32 cellular contexts compared by ENCODE assay signal in genomic region chr3:37251993-37252392, GRCh38.
"Had no signal": no experiment of that assay in that cellular context is flagged by ENCODE, and none has a peak within 500 bp of the region (broad histone marks: within the 10 kb centered on the region; RNA-seq: fewer than 3 reads in every experiment).

No MANE protein-coding gene starts in this region.

- H3K27ac Mint-ChIP-seq: activated B cell treated with CpG ODN at 0.5 μM for 24 hours; activated CD4-positive, alpha-beta memory T cell treated with anti-CD3 and anti-CD28 coated beads for 36 hours; activated CD4-positive, alpha-beta T cell treated with anti-CD3 and anti-CD28 coated beads, Interleukin-2, amount 10 ng/mL, durations not matched to agents 24 days and 14 days; activated CD8-positive, alpha-beta T cell treated with anti-CD3 and anti-CD28 coated beads for 36 hours; activated naive CD4-positive, alpha-beta T cell treated with anti-CD3 and anti-CD28 coated beads, Interleukin-2, amount 10 ng/mL, durations not matched to agents 7 days and 5 days; activated naive CD4-positive, alpha-beta T cell treated with anti-CD3 and anti-CD28 coated beads, Interleukin-2, amount 50 U/mL, for 24 hours; activated T-helper 2 cell treated with anti-CD3 and anti-CD28 coated beads, Interferon-gamma antibody, Interleukin-2, Interleukin-4, amounts not matched to agents 10 μg/mL and 5 μg/mL and 100 μg/mL, durations not matched to agents 14 hours and 24 hours and 36 hours; T-helper 1 cell treated with Interleukin-12 subunit alpha and Interleukin-12 subunit beta and Interleukin-4 antibody, amounts not matched to agents 30 μg/mL and 1 μg/mL, for 36 hours; T-helper 2 cell treated with Interferon-gamma antibody and Interleukin-4, amounts not matched to agents 5 μg/mL and 100 μg/mL, for 36 hours had no signal

- H3K4me1 ChIP-seq: breast epithelium had no signal

- H3K9me3 ChIP-seq: body of pancreas, breast epithelium had no signal

- H3K4me3 ChIP-seq: body of pancreas, breast epithelium had no signal

- H3K27me3 Mint-ChIP-seq: activated B cell treated with CpG ODN at 0.5 μM for 24 hours; activated CD4-positive, alpha-beta memory T cell treated with anti-CD3 and anti-CD28 coated beads for 36 hours; activated CD4-positive, alpha-beta T cell treated with anti-CD3 and anti-CD28 coated beads, Interleukin-2, amount 10 ng/mL, durations not matched to agents 24 days and 14 days; activated CD8-positive, alpha-beta T cell treated with anti-CD3 and anti-CD28 coated beads for 36 hours; activated naive CD4-positive, alpha-beta T cell treated with anti-CD3 and anti-CD28 coated beads, Interleukin-2, amount 10 ng/mL, durations not matched to agents 7 days and 5 days; activated naive CD4-positive, alpha-beta T cell treated with anti-CD3 and anti-CD28 coated beads, Interleukin-2, amount 50 U/mL, for 24 hours; activated naive CD8-positive, alpha-beta T cell had no signal

- FAIRE-seq: astrocyte, TTC549 had no signal

- H3K9me3 Mint-ChIP-seq: activated B cell treated with CpG ODN at 0.5 μM for 24 hours; activated CD4-positive, alpha-beta memory T cell treated with anti-CD3 and anti-CD28 coated beads for 36 hours; activated CD4-positive, alpha-beta T cell treated with anti-CD3 and anti-CD28 coated beads, Interleukin-2, amount 10 ng/mL, durations not matched to agents 24 days and 14 days; activated CD8-positive, alpha-beta T cell treated with anti-CD3 and anti-CD28 coated beads for 36 hours; activated naive CD4-positive, alpha-beta T cell treated with anti-CD3 and anti-CD28 coated beads, Interleukin-2, amount 10 ng/mL, durations not matched to agents 7 days and 5 days; activated naive CD4-positive, alpha-beta T cell treated with anti-CD3 and anti-CD28 coated beads, Interleukin-2, amount 50 U/mL, for 24 hours; activated T-helper 2 cell treated with anti-CD3 and anti-CD28 coated beads, Interferon-gamma antibody, Interleukin-2, Interleukin-4, amounts not matched to agents 10 μg/mL and 5 μg/mL and 100 μg/mL, durations not matched to agents 14 hours and 24 hours and 36 hours; T-helper 1 cell treated with Interleukin-12 subunit alpha and Interleukin-12 subunit beta and Interleukin-4 antibody, amounts not matched to agents 30 μg/mL and 1 μg/mL, for 36 hours; T-helper 2 cell treated with Interferon-gamma antibody and Interleukin-4, amounts not matched to agents 5 μg/mL and 100 μg/mL, for 36 hours had no signal

- H3K27me3 ChIP-seq: body of pancreas, brain microvascular endothelial cell, breast epithelium had no signal

- H3K4me3 Mint-ChIP-seq: activated B cell treated with CpG ODN at 0.5 μM for 24 hours; activated CD4-positive, alpha-beta memory T cell treated with anti-CD3 and anti-CD28 coated beads for 36 hours; activated CD4-positive, alpha-beta T cell treated with anti-CD3 and anti-CD28 coated beads, Interleukin-2, amount 10 ng/mL, durations not matched to agents 24 days and 14 days; activated CD8-positive, alpha-beta T cell treated with anti-CD3 and anti-CD28 coated beads for 36 hours; activated naive CD4-positive, alpha-beta T cell treated with anti-CD3 and anti-CD28 coated beads, Interleukin-2, amount 10 ng/mL, durations not matched to agents 7 days and 5 days; activated naive CD4-positive, alpha-beta T cell treated with anti-CD3 and anti-CD28 coated beads, Interleukin-2, amount 50 U/mL, for 24 hours; activated naive CD8-positive, alpha-beta T cell; T-helper 1 cell treated with Interleukin-12 subunit alpha and Interleukin-12 subunit beta and Interleukin-4 antibody, amounts not matched to agents 30 μg/mL and 1 μg/mL, for 36 hours; T-helper 2 cell treated with Interferon-gamma antibody and Interleukin-4, amounts not matched to agents 5 μg/mL and 100 μg/mL, for 36 hours had no signal

- H3K27ac ChIP-seq: body of pancreas, brain microvascular endothelial cell, breast epithelium, VCaP had no signal

- ATAC-seq: activated CD8-positive, alpha-beta T cell treated with anti-CD3 and anti-CD28 coated beads for 36 hours; body of pancreas had no signal

- DNase-seq: activated B cell treated with CpG ODN at 0.5 μM for 24 hours; activated CD4-positive, alpha-beta memory T cell treated with anti-CD3 and anti-CD28 coated beads for 36 hours; activated CD4-positive, alpha-beta T cell treated with anti-CD3 and anti-CD28 coated beads for 4 hours; activated CD4-positive, alpha-beta T cell treated with anti-CD3 and anti-CD28 coated beads, Interleukin-2, amount 10 ng/mL, durations not matched to agents 24 days and 14 days; activated CD4-positive, alpha-beta T cell treated with anti-CD3 and anti-CD28 coated beads, Interleukin-2, amount 50 U/mL, for 1 hour; activated CD4-positive, alpha-beta T cell treated with anti-CD3 and anti-CD28 coated beads, Interleukin-2, amount 50 U/mL, for 4 hours; activated CD4-positive, CD25-positive, alpha-beta regulatory T cell treated with anti-CD3 and anti-CD28 coated beads, Interleukin-2, amount 50 U/mL, for 72 hours; activated CD8-positive, alpha-beta memory T cell treated with anti-CD3 and anti-CD28 coated beads, Interleukin-2, amount 50 U/mL, for 4 hours; activated CD8-positive, alpha-beta T cell treated with anti-CD3 and anti-CD28 coated beads for 36 hours; activated effector memory CD4-positive, alpha-beta T cell treated with Interleukin-2 at 50 U/mL for 16 hours; activated gamma-delta T cell; activated naive CD4-positive, alpha-beta T cell treated with anti-CD3 and anti-CD28 coated beads, Interleukin-2, amount 10 ng/mL, durations not matched to agents 7 days and 5 days; activated naive CD4-positive, alpha-beta T cell treated with Interleukin-2 at 50 U/mL for 16 hours; activated T-cell treated with anti-CD3 and anti-CD28 coated beads for 4 hours; activated T-cell treated with anti-CD3 and anti-CD28 coated beads, Interleukin-2, amount 50 U/mL, for 1 hour; activated T-cell treated with anti-CD3 and anti-CD28 coated beads, Interleukin-2, amount 50 U/mL, for 48 hours; aorta; body of pancreas; brain microvascular endothelial cell; central memory CD4-positive, alpha-beta T cell; T-helper 1 cell; T-helper 2 cell; T-helper 9 cell had no signal
